ENCODE assay signal across 8 cellular contexts in genomic region chr17:17205368-17206148, GRCh38. TPM values are rescaled to one million over a fixed set of nuclear protein-coding genes. Genes with fewer than 3 reads are reported as not detected.
A peak's percentile ranks its signal among the peaks of the same experiment; 100 is the strongest.
DNase-seq lines count a peak whose midpoint lies in the region; ATAC-seq, FAIRE-seq and TF ChIP-seq lines count a peak whose summit lies in the region.

No MANE protein-coding gene starts in this region.

- no peak overlapping the region for H3K4me3 Mint-ChIP-seq in endodermal cell

- H3K9ac ChIP-seq in endodermal cell (ENCODE audit: extremely low read depth, low read length, poor library complexity, severe bottlenecking) = no peak overlapping the region

- H3K27ac ChIP-seq in esophagus squamous epithelium = peak overlapping the region; percentile 75 to 90 (median 86)
- peak overlapping the region; percentile 86 to 90 for H3K27ac ChIP-seq in prostate gland
- no peak overlapping the region for H3K27ac ChIP-seq in endodermal cell (ENCODE audit: low read depth, low read length)

- H3K9me3 Mint-ChIP-seq in endodermal cell = peaks cover 2% of the 10 kb centered on the region

- no peaks in the 10 kb centered on the region for H3K27me3 Mint-ChIP-seq in endodermal cell (ENCODE audit: insufficient read depth)

- H3K36me3 Mint-ChIP-seq in endodermal cell (ENCODE audit: low read depth) = peaks cover under 1% of the 10 kb centered on the region

- peak; percentile 48 for ATAC-seq in HG02678 (IDR thresholded peaks at IDR 0.05; ENCODE audit: unreplicated experiment)

- intact Hi-C loops in esophagus squamous epithelium (cut with DNase I) (no loop called here), prostate gland (cut with DNase I) (loop anchor here (5.0 kb wide), 1 partner anchor 53 kb away; no protein-coding TSS in a partner anchor)

- WGBS in esophagus squamous epithelium, 2 donors = 20% methylated on average over 18 of the region's 71 CpGs; no CpG with 5 or more reads in 1 of the 2 donors
- 8% methylated on average over 46 of the region's 71 CpGs for WGBS in prostate gland
- 42 to 50% methylated on average over 27 to 71 of the region's 71 CpGs for WGBS in endodermal cell (ENCODE audit: insufficient coverage in 1 of 2, insufficient read length in 1 of 2), 2 experiments

- H3K27ac Mint-ChIP-seq in endodermal cell = no peak overlapping the region

- H3K4me3 ChIP-seq in esophagus squamous epithelium = peak overlapping the region; percentile 42 to 77 (median 54)
- H3K4me3 ChIP-seq in prostate gland = peak overlapping the region; percentile 42 to 45
- H3K4me3 ChIP-seq in endodermal cell (ENCODE audit: low read length) = no peak overlapping the region

- peaks cover 0 to under 1% (median 0%) of the 10 kb centered on the region in 3 donors for H3K36me3 ChIP-seq in esophagus squamous epithelium
- H3K36me3 ChIP-seq in prostate gland = no peaks in the 10 kb centered on the region
- H3K36me3 ChIP-seq in endodermal cell (ENCODE audit: control insufficient read depth, insufficient read depth, low read length) = no peaks in the 10 kb centered on the region

- TF ChIP-seq POLR2A in GM12891 (IDR thresholded peaks at IDR 0.05; ENCODE audit: low read depth, low read length) (no peak), esophagus squamous epithelium (IDR thresholded peaks at IDR 0.05) (no peak), prostate gland (IDR thresholded peaks at IDR 0.05) (no peak)

- H3K27me3 ChIP-seq in esophagus squamous epithelium (no peaks in the 10 kb centered on the region), prostate gland (replicated peaks; ENCODE audit: insufficient read depth) (no peaks in the 10 kb centered on the region), endodermal cell (ENCODE audit: control insufficient read depth, insufficient read depth, low read length, poor library complexity, severe bottlenecking) (peaks cover 13% of the 10 kb centered on the region)

- FAIRE-seq in GM12891 (lab: Jason Lieb, UNC) = no peak

- H3K4me1 Mint-ChIP-seq in endodermal cell = no peaks in the 10 kb centered on the region

- DNase-seq in GM12891 (ENCODE audit: insufficient read length, low spot score) = peak; percentile 87
- peak; percentile 18 for DNase-seq in NCI-H748 treated with DMSO at 0.1 percent for 48 hours (lab: John Stamatoyannopoulos, UW)
- peak; percentile 38 for DNase-seq in activated T-cell treated with anti-CD3 and anti-CD28 coated beads for 4 hours
- no peak for DNase-seq in esophagus squamous epithelium (lab: John Stamatoyannopoulos, UW)
- peak; percentile 62 for DNase-seq in prostate gland (ENCODE audit: low spot score)
- no peak for DNase-seq in endodermal cell
- no peak for DNase-seq in NCI-H2029 treated with DMSO at 0.1 percent for 48 hours (lab: John Stamatoyannopoulos, UW)

- TF ChIP-seq CTCF in esophagus squamous epithelium (IDR thresholded peaks at IDR 0.05) (no peak), prostate gland (IDR thresholded peaks at IDR 0.05) (no peak), endodermal cell (conservative IDR thresholded peaks at IDR 0.05) (no peak)

- H3K4me1 ChIP-seq in esophagus squamous epithelium (peaks cover 28 to 66% (median 28%) of the 10 kb centered on the region in 3 donors), prostate gland (replicated peaks) (peaks cover 19% of the 10 kb centered on the region), endodermal cell (ENCODE audit: control insufficient read depth, insufficient read depth, low read length) (no peaks in the 10 kb centered on the region)

- H3K9me3 ChIP-seq in esophagus squamous epithelium = no peaks in the 10 kb centered on the region
- no peaks in the 10 kb centered on the region for H3K9me3 ChIP-seq in prostate gland
- H3K9me3 ChIP-seq in endodermal cell (ENCODE audit: control insufficient read depth, low read length) = no peaks in the 10 kb centered on the region

TF ChIP-seq in GM12891, 5 proteins besides CTCF, POLR2A, EP300 and RAD21:
- TF ChIP-seq POLR2AphosphoS5 (IDR thresholded peaks at IDR 0.05; ENCODE audit: low read depth, low read length) = peak; percentile 39; the same call in 1 of the 2 replicates
- no peak for TF ChIP-seq POU2F2 (IDR thresholded peaks at IDR 0.05; ENCODE audit: low read depth, low read length)
- TF ChIP-seq TAF1 (IDR thresholded peaks at IDR 0.05; ENCODE audit: low read depth, low read length) = peak; percentile 42; the same call in 1 of the 2 replicates
- no peak for TF ChIP-seq PAX5 (IDR thresholded peaks at IDR 0.05; ENCODE audit: insufficient read depth, low read length, severe bottlenecking)

RNA-seq across cellular contexts. Expression of gene PLD6, which starts 0.6 kb away (rescaled TPM):
- 5.8 TPM for polyA plus RNA-seq in GM12891 (2012; ENCODE audit: low read depth, missing spikeins)
- total RNA-seq in esophagus squamous epithelium (1 to 10 TPM in 2 of 4 donors, under 1 TPM in 2; 0.45 to 1.9 (median 0.95) TPM), prostate gland (10 to 100 TPM in 1 of 2 donors, 1 to 10 TPM in 1; 9.5 to 26.4 TPM), endodermal cell (1 to 10 TPM in 1 of 2 donors, under 1 TPM in 1; 0.42 to 1.5 TPM)
- polyA plus RNA-seq in endodermal cell (2013, experiment 1 of 2) = 1.6 TPM
- polyA plus RNA-seq in endodermal cell (2013, experiment 2 of 2) = 1.5 TPM

RNA-seq across cellular contexts. Expression of gene FLCN, which starts 31.4 kb away (rescaled TPM):
- 9.8 TPM for polyA plus RNA-seq in GM12891 (2012; ENCODE audit: low read depth, missing spikeins)
- total RNA-seq in esophagus squamous epithelium (10 to 100 TPM; 11.6 to 27.5 (median 12.4) TPM), prostate gland (100 to 1,000 TPM in 1 of 2 donors, 10 to 100 TPM in 1; 43.8 to 125 TPM), endodermal cell (10 to 100 TPM; 41.8 to 47.2 TPM)
- 22.6 TPM for polyA plus RNA-seq in endodermal cell (2013, experiment 1 of 2)
- 19.6 TPM for polyA plus RNA-seq in endodermal cell (2013, experiment 2 of 2)

Comparison
In these comparisons a context has a peak if more than half of its experiments do, and no peak if none do; other contexts are left out.
1. DNase-seq: peak in GM12891 (single experiment), NCI-H748 treated with DMSO at 0.1 percent for 48 hours (single experiment), activated T-cell treated with anti-CD3 and anti-CD28 coated beads for 4 hours (single experiment) and prostate gland (single experiment); none in esophagus squamous epithelium (single experiment), endodermal cell (single experiment) and NCI-H2029 treated with DMSO at 0.1 percent for 48 hours (single experiment).